2 cellular contexts compared by ENCODE assay signal in the genomic region with DNA sequence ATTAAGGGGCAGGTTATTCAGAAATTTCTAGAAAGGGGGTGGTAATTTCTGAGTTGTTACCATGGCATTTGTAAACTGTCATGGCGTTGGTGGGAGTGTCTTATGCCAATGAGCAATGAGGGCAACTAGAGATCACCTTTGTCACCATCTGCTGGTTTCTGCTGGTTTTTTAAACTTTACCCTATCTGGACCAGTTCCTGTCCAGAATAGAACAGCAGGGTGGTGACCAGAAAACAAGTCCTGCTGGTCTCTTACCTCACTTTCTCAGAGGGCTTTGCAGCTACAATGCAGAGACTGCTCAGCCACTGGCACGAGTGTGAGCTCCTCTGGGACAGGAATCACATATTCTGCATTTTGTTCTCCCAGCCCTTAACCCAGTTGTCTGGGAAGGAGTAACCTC.
TF ChIP-seq lines count a peak whose summit lies in the region.

No MANE protein-coding gene starts in this region.

TF ChIP-seq in K562, 482 proteins besides CTCF, POLR2A, EP300 and RAD21:
- TF ChIP-seq SMARCE1 (IDR thresholded peaks at IDR 0.05) (no peak), DACH1 (IDR thresholded peaks at IDR 0.05; ENCODE audit: partially characterized antibody) (no peak), PML (IDR thresholded peaks at IDR 0.05; ENCODE audit: low read length) (no peak), SP2 (IDR thresholded peaks at IDR 0.05; ENCODE audit: extremely low read depth, low read depth, low read length, poor library complexity, severe bottlenecking) (no peak)

TF ChIP-seq in HepG2, 621 proteins besides CTCF, POLR2A, EP300 and RAD21:
- TF ChIP-seq PRMT3 (CRISPR knock-in tag; IDR thresholded peaks at IDR 0.05; ENCODE audit: borderline replicate concordance, low read depth): no peak
- no peak for TF ChIP-seq KMT2A (CRISPR knock-in tag; IDR thresholded peaks at IDR 0.05)
- no peak for TF ChIP-seq E2F5 (CRISPR knock-in tag; conservative IDR thresholded peaks at IDR 0.05)
- TF ChIP-seq AKAP8 (CRISPR knock-in tag; IDR thresholded peaks at IDR 0.05): no peak
- TF ChIP-seq ZNF598 (CRISPR knock-in tag; IDR thresholded peaks at IDR 0.05; ENCODE audit: borderline replicate concordance): no peak
- TF ChIP-seq ZNF512 (CRISPR knock-in tag; IDR thresholded peaks at IDR 0.05): no peak
- TF ChIP-seq, protein P1, sequence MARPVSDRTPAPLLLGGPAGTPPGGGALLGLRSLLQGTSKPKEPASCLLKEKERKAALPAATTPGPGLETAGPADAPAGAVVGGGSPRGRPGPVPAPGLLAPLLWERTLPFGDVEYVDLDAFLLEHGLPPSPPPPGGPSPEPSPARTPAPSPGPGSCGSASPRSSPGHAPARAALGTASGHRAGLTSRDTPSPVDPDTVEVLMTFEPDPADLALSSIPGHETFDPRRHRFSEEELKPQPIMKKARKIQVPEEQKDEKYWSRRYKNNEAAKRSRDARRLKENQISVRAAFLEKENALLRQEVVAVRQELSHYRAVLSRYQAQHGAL (CRISPR knock-in tag; IDR thresholded peaks at IDR 0.05; ENCODE audit: not compliant biosample characterization): no peak
- TF ChIP-seq MTF1 (CRISPR knock-in tag; IDR thresholded peaks at IDR 0.05): no peak
- TF ChIP-seq ZNF737 (CRISPR knock-in tag; IDR thresholded peaks at IDR 0.05; ENCODE audit: borderline replicate concordance): no peak
